9 cellular contexts compared by ENCODE assay signal in the genomic region with DNA sequence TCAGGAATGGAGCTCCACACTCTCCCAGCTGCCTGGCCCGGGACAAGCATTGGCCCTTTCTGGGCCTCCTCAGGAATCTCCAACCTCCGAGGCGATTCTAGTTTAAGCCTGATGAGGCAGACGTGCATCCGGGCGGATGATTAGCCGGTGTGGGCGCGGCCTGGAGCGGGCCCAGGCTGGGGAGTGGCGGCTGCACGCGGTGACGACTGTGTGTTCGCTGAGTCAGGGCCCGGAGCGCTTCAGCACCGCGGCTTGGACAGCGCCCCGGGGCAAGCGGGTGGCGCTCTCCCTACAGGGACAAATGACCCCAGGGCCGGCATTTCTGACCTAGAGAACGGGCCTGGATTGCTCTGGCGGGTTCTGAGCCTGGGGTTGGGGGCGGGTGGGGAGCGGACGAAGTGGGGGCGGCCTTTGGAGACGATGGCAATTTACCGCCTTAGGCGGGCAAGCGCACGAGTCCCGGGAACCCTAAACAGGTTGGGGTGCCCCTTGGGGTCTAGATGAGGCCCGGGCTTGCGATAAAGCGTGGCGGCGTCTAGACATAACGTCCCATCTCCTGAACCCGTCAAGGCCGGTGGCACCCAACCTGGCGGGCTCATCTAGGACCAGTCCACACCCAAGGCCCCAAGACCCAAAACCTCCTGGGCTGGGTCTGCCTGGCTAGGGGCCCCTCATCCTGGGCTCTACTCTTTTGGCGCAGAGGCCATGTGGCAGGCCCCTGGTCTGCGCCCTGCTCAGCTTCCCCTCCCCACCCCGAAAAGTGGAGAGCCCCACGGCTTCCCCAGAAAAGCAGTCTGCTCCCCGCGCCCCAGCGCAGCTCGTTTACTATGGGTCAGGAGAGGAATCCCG. TPM values are rescaled to one million over a fixed set of nuclear protein-coding genes. Genes with fewer than 3 reads are reported as not detected.
A peak's percentile ranks its signal among the peaks of the same experiment; 100 is the strongest.
DNase-seq lines count a peak whose midpoint lies in the region; ATAC-seq and TF ChIP-seq lines count a peak whose summit lies in the region.
"Had no signal": no experiment of that assay in that cellular context is flagged by ENCODE, and none has a peak within 500 bp of the region (broad histone marks: within the 10 kb centered on the region; RNA-seq: fewer than 3 reads in every experiment).

No MANE protein-coding gene starts in this region.

- 15 to 32% methylated on average over 8 to 51 of the region's 54 CpGs for WGBS in body of pancreas, 2 donors

- intact Hi-C loops in body of pancreas (cut with DNase I) = no loop called here

- DNase-seq in SIG-M5 treated with dmso at 0.1 percent for 504 hours (lab: John Stamatoyannopoulos, UW; ENCODE audit: unreplicated experiment) (peak; percentile 52), SIG-M5 (lab: John Stamatoyannopoulos, UW) (no peak), RPMI8226 (peak; percentile 86), body of pancreas (peak; percentile 57 to 67 (median 62)), left kidney (ENCODE audit: low read depth, low spot score) (peak; percentile 95), GM19240 (ENCODE audit: insufficient read length, low spot score) (no peak)
- peak; percentile 7 for DNase-seq in stimulated activated CD8-positive, alpha-beta memory T cell treated with anti-CD3 and anti-CD28 coated beads, Interleukin-12 subunit alpha, Interleukin-12 subunit beta, amount 100 ng/mL, for 24 hours (ENCODE audit: extremely low read depth)

- H3K4me1 ChIP-seq in body of pancreas = no peaks in the 10 kb centered on the region

- no peak for TF ChIP-seq POLR2A in body of pancreas (IDR thresholded peaks at IDR 0.05)

- H3K9me3 ChIP-seq in body of pancreas = no peaks in the 10 kb centered on the region
- H3K9me3 ChIP-seq: BLaER1 treated with 17β-estradiol and CSF1 and Interleukin-3, amounts not matched to agents 10 nM and 100 nM had no signal

- ATAC-seq in body of pancreas (peak; percentile 68), GM19035 (IDR thresholded peaks at IDR 0.05; ENCODE audit: unreplicated experiment) (no peak)

- H3K36me3 ChIP-seq in body of pancreas (replicated peaks in 1 of 2; ENCODE audit: insufficient read depth in 1 of 2, low read depth in 2 of 2) = no peaks in the 10 kb centered on the region
- H3K36me3 ChIP-seq: BLaER1 treated with 17β-estradiol and CSF1 and Interleukin-3, amounts not matched to agents 10 nM and 100 nM had no signal

- no peak overlapping the region for H3K4me3 ChIP-seq in body of pancreas
- H3K4me3 ChIP-seq: BLaER1 treated with 17β-estradiol and CSF1 and Interleukin-3, amounts not matched to agents 10 nM and 100 nM had no signal

- peaks cover 0 to 12% of the 10 kb centered on the region in 2 donors for H3K27me3 ChIP-seq in body of pancreas

- H3K27ac ChIP-seq in body of pancreas = no peak overlapping the region
- H3K27ac ChIP-seq: BLaER1 treated with 17β-estradiol and CSF1 and Interleukin-3, amounts not matched to agents 10 nM and 100 nM had no signal

- TF ChIP-seq CTCF in body of pancreas (IDR thresholded peaks at IDR 0.05) = no peak

RNA-seq across cellular contexts. Expression of a gene that starts 22.3 kb away (rescaled TPM):
- total RNA-seq in body of pancreas = 10 to 100 TPM; 21.1 to 32.4 TPM

Comparison
In these comparisons a context has a peak if more than half of its experiments do, and no peak if none do; other contexts are left out.
1. DNase-seq: peak in SIG-M5 treated with dmso at 0.1 percent for 504 hours (single experiment), RPMI8226 (single experiment), body of pancreas (4 of 4), left kidney (single experiment) and stimulated activated CD8-positive, alpha-beta memory T cell treated with anti-CD3 and anti-CD28 coated beads, Interleukin-12 subunit alpha, Interleukin-12 subunit beta, amount 100 ng/mL, for 24 hours (single experiment); none in SIG-M5 (single experiment) and GM19240 (single experiment).